Comparison of ENCODE assay signal across 8 cellular contexts in the genomic region with DNA sequence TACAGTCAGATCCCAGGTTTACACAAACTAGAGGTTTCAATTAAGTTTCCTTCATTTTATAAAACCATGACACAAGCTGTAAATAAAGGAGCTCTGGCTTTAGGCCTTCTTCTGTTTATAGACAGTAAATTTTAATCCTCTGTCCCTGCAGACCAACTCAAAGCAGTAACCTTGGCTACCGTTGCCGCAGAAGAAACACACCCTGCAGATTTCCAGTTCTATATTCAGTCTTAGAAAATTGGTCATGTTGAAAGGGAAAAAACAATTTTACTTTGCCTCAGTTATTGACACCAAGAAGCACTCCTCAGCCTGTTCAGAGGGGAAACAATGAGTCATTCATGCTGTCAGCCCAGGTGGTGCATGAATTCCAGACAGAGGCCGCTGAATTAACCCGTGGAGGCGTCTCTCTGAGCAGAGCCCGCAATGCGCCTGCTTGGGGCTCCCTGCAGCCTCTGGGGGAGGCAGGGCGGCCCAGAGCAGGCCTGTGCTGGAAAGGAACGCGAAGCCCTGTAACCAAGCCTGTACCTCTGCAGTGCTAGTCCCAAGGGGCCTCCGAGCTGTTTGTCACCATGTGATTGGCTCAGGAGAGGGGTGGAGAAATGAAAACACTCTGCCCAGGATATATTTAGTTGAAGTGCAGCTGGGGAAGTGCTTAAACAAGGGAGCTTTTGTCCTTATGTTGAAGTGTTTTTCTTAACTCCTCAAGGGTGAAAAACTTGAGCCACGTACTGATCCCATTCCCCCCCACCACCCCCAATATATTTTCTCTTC.
DNase-seq lines count a peak whose midpoint lies in the region; ATAC-seq and TF ChIP-seq lines count a peak whose summit lies in the region.

No MANE protein-coding gene starts in this region.

- peak; percentile 91 for TF ChIP-seq POLR2A in GM19193 (IDR thresholded peaks at IDR 0.05; ENCODE audit: extremely low read depth, insufficient read depth, insufficient read length)

- H3K27ac ChIP-seq in layer of hippocampus (ENCODE audit: low read depth, low read length) = peak overlapping the region; percentile 97

- no peaks in the 10 kb centered on the region for H3K27me3 ChIP-seq in layer of hippocampus (ENCODE audit: control insufficient read depth, insufficient read depth, low read length)

- DNase-seq in AG20443 (ENCODE audit: low spot score) (peak; percentile 81), NCI-H460 (ENCODE audit: extremely low read depth, low read depth) (peak; percentile 92), cerebellum (ENCODE audit: low spot score) (peak; percentile 87)
- peak; percentile 88 for DNase-seq in activated CD4-positive, alpha-beta T cell treated with anti-CD3 and anti-CD28 coated beads for 1 hour
- DNase-seq in stimulated activated CD4-positive, alpha-beta T cell treated with anti-CD3 and anti-CD28 coated beads, Interleukin-1b, Interleukin-23, amount 100 ng/mL, for 4 hours (ENCODE audit: low read depth in 2 of 2) = peak; percentile 66 to 76

- peak; percentile 97 for ATAC-seq in HG03432 (IDR thresholded peaks at IDR 0.05; ENCODE audit: unreplicated experiment)

Comparison
In these comparisons a context has a peak if more than half of its experiments do, and no peak if none do; other contexts are left out.
1. Peak in every context shown above with its lines: DNase-seq, ATAC-seq and H3K27ac ChIP-seq.